8 cellular contexts compared by ENCODE assay signal in the genomic region with DNA sequence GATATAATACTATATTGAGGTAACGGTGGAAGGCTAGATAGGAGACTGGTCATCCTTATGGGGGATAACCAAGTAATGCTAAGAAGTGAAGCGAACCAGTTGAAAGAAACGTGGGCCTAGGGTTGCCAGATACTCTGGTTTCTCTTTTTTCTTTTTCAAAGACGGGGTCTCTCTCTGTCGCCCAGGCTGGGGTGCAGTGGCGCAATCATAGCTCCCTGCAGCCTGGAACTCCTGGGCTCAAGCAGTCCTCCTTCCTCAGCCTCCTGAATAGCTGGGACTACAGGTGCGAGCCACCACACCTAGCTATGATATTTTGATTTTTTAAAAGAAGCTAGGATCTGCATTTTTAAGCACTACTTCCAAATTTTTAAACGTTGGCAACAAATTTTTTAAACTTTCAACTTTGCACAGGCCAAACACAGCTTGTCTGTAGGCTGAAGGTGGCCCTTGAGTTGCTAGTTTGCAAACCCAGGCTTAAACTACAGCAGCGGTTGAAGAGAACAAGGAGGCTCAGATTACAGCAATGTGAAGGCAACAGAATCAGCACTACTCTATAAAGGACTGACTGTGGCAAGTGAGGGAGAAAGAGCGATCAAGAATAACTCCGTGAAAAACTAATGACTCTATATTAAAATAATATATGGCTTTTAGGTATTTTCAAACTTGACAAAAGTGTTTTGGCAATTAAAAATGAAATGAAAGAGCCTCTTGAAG. TPM values are rescaled to one million over a fixed set of nuclear protein-coding genes. Genes with fewer than 3 reads are reported as not detected.
A peak's percentile ranks its signal among the peaks of the same experiment; 100 is the strongest.
DNase-seq lines count a peak whose midpoint lies in the region; ATAC-seq and TF ChIP-seq lines count a peak whose summit lies in the region.

No MANE protein-coding gene starts in this region.

- H3K4me3 ChIP-seq in right atrium auricular region: peak overlapping the region in 1 of 2 donors; percentile 94
- peak overlapping the region; percentile 74 for H3K4me3 ChIP-seq in astrocyte of the spinal cord (ENCODE audit: low read depth, low read length)
- peak overlapping the region; percentile 74 for H3K4me3 ChIP-seq in mesodermal cell (ENCODE audit: extremely low read depth, insufficient read depth, low read length, poor library complexity, severe bottlenecking)

- no peak for ATAC-seq in Right ventricle myocardium superior (ENCODE audit: poor library complexity)
- ATAC-seq in GM21576 (IDR thresholded peaks at IDR 0.05; ENCODE audit: unreplicated experiment): no peak

- intact Hi-C loops in Right ventricle myocardium superior (cut with DNase I) (no loop called here), posterior cingulate gyrus (cut with DNase I) (loop anchor here (1.0 kb wide), 1 partner anchor 12 kb away; no protein-coding TSS in a partner anchor)

- H3K4me1 ChIP-seq in right atrium auricular region: peaks cover 0 to 22% of the 10 kb centered on the region in 2 donors
- peaks cover 9% of the 10 kb centered on the region for H3K4me1 ChIP-seq in mesodermal cell (ENCODE audit: control insufficient read depth, insufficient read depth, low read length, poor library complexity, severe bottlenecking)

- in situ Hi-C loops in astrocyte of the spinal cord (cut with HindIII; ENCODE audit: low sequenced_read_pairs): no loop called here

- DNase-seq in right atrium auricular region (ENCODE audit: low spot score) (peak; percentile 26), Right ventricle myocardium superior (no peak), astrocyte of the spinal cord (ENCODE audit: low read depth, low spot score) (no peak), posterior cingulate gyrus (no peak), NCI-H526 treated with DMSO at 0.1 percent for 48 hours (lab: John Stamatoyannopoulos, UW) (no peak), Kasumi-1 (lab: John Stamatoyannopoulos, UW) (no peak)

- 77 to 85% methylated on average over 7 of the region's 11 CpGs for WGBS in mesodermal cell (ENCODE audit: insufficient coverage in 2 of 2), 2 experiments

- TF ChIP-seq CTCF in right atrium auricular region (IDR thresholded peaks at IDR 0.05): no peak
- no peak for TF ChIP-seq CTCF in astrocyte of the spinal cord (IDR thresholded peaks at IDR 0.05; ENCODE audit: low read depth, low read length)

- no peaks in the 10 kb centered on the region for H3K36me3 ChIP-seq in right atrium auricular region
- H3K36me3 ChIP-seq in mesodermal cell (ENCODE audit: control insufficient read depth, insufficient read depth, low read length): no peaks in the 10 kb centered on the region

- peak overlapping the region; percentile 83 to 87 for H3K27ac ChIP-seq in right atrium auricular region
- no peak overlapping the region for H3K27ac ChIP-seq in mesodermal cell (ENCODE audit: low read depth, low read length, severe bottlenecking)

- H3K27me3 ChIP-seq in right atrium auricular region: no peaks in the 10 kb centered on the region

- H3K9me3 ChIP-seq in right atrium auricular region: no peaks in the 10 kb centered on the region
- no peaks in the 10 kb centered on the region for H3K9me3 ChIP-seq in mesodermal cell (ENCODE audit: control insufficient read depth, low read length)

RNA-seq across cellular contexts. Expression of gene RUBCN, which starts 1.2 kb away (rescaled TPM):
- total RNA-seq in right atrium auricular region (10 to 100 TPM; 32.3 to 32.7 TPM), Right ventricle myocardium superior (15.1 TPM)
- polyA plus RNA-seq in mesodermal cell (2013, experiment 1 of 2): 10.8 TPM
- polyA plus RNA-seq in mesodermal cell (2013, experiment 2 of 2): 9.5 TPM

RNA-seq across cellular contexts. Expression of gene FYTTD1, which starts 11.8 kb away (rescaled TPM):
- total RNA-seq in right atrium auricular region (10 to 100 TPM; 39.9 to 61.8 TPM), Right ventricle myocardium superior (66.9 TPM)
- polyA plus RNA-seq in mesodermal cell (2013, experiment 1 of 2): 61.0 TPM
- 58.3 TPM for polyA plus RNA-seq in mesodermal cell (2013, experiment 2 of 2)

RNA-seq across cellular contexts. Expression of gene LRCH3, which starts 53.1 kb away (rescaled TPM):
- total RNA-seq in right atrium auricular region (10 to 100 TPM; 22.2 to 23.4 TPM), Right ventricle myocardium superior (18.0 TPM)
- polyA plus RNA-seq in mesodermal cell (2013, experiment 1 of 2): 31.0 TPM
- polyA plus RNA-seq in mesodermal cell (2013, experiment 2 of 2): 28.9 TPM
